Comparison of ENCODE assay signal across 1 cellular context in genomic region chr20:13220857-13221297, GRCh38.
TF ChIP-seq lines count a peak whose summit lies in the region.

Gene ISM1 (plus strand): TSS chr20:13221274. CDS start chr20:13221777, 503 bp downstream.

TF ChIP-seq in HEK293, 187 proteins besides CTCF, POLR2A, EP300 and RAD21 (continued from another document):
- TF ChIP-seq REST (tag by site-specific recombination; IDR thresholded peaks at IDR 0.05), result no peak
- TF ChIP-seq SP3 (tag by site-specific recombination; IDR thresholded peaks at IDR 0.05), result peak; percentile 20; the same call in 1 of the 2 replicates
- TF ChIP-seq ZNF768 (tag by site-specific recombination; IDR thresholded peaks at IDR 0.05), result no peak
- no peak; the same call in 1 of the 2 replicates for TF ChIP-seq HOXD13 (CRISPR knock-in tag; IDR thresholded peaks at IDR 0.05; ENCODE audit: borderline replicate concordance)
- TF ChIP-seq ZNF677 (tag by site-specific recombination; IDR thresholded peaks at IDR 0.05), result no peak
- peak; percentile 51 for TF ChIP-seq ZFHX2 (tag by site-specific recombination; conservative IDR thresholded peaks at IDR 0.05)
- no peak for TF ChIP-seq ZFP41 (tag by site-specific recombination; IDR thresholded peaks at IDR 0.05; ENCODE audit: borderline replicate concordance)
- peak; percentile 86 for TF ChIP-seq ZBTB20 (tag by site-specific recombination; IDR thresholded peaks at IDR 0.05)
- TF ChIP-seq ZEB2 (tag by site-specific recombination; IDR thresholded peaks at IDR 0.05), result no peak
- TF ChIP-seq ZNF157 (tag by site-specific recombination; IDR thresholded peaks at IDR 0.05), result no peak
- no peak for TF ChIP-seq ZNF544 (tag by site-specific recombination; IDR thresholded peaks at IDR 0.05)
- no peak for TF ChIP-seq ZNF792 (tag by site-specific recombination; IDR thresholded peaks at IDR 0.05)
- TF ChIP-seq ZNF335 (tag by site-specific recombination; conservative IDR thresholded peaks at IDR 0.05), result peak; percentile 63
- peak; percentile 62 for TF ChIP-seq ZNF398 (tag by site-specific recombination; IDR thresholded peaks at IDR 0.05)
- no peak for TF ChIP-seq ZBTB11 (tag by site-specific recombination; conservative IDR thresholded peaks at IDR 0.05; ENCODE audit: low read depth)
- TF ChIP-seq ZSCAN18 (tag by site-specific recombination; IDR thresholded peaks at IDR 0.05), result no peak
- TF ChIP-seq MEIS1 (CRISPR knock-in tag; IDR thresholded peaks at IDR 0.05; ENCODE audit: borderline replicate concordance), result no peak
- no peak for TF ChIP-seq ZNF530 (tag by site-specific recombination; IDR thresholded peaks at IDR 0.05; ENCODE audit: low read depth)
- no peak for TF ChIP-seq ZNF423 (tag by site-specific recombination; IDR thresholded peaks at IDR 0.05)
- no peak for TF ChIP-seq WT1 (tag by site-specific recombination; IDR thresholded peaks at IDR 0.05)
- TF ChIP-seq ZNF843 (tag by site-specific recombination; IDR thresholded peaks at IDR 0.05), result no peak
- no peak for TF ChIP-seq ZNF155 (tag by site-specific recombination; IDR thresholded peaks at IDR 0.05)
- TF ChIP-seq ZNF513 (tag by site-specific recombination; IDR thresholded peaks at IDR 0.05), result peak; percentile 62
- TF ChIP-seq TCF7L2 (IDR thresholded peaks at IDR 0.05; ENCODE audit: borderline replicate concordance, low read depth, low read length), result no peak
- TF ChIP-seq ZNF660 (tag by site-specific recombination; IDR thresholded peaks at IDR 0.05), result no peak
TF ChIP-seq in HEK293: peak in this region for 10.
